Comparison of ENCODE assay signal across 2 cellular contexts in the genomic region with DNA sequence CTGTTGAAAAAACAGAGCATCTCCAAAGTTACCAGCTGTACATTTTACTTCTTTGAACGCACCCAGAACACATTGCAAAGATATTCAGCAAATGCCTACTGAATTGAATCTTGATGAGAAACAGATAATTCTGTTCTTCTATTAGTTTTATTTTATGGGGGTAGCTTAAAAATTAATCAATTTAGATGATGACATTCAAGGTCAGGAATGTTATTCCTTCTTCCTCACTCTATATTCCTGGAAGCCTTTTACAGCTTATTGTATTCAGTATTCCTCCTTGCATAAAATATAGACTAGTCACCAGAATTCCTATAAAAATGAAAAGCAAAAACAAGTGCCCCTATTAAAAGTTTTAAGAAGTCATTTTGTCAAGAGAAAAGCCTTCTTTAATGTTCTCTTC.
TF ChIP-seq lines count a peak whose summit lies in the region.

No MANE protein-coding gene starts in this region.

TF ChIP-seq in IMR-90, 13 proteins besides CTCF, POLR2A, EP300 and RAD21:
- TF ChIP-seq ELK1 (IDR thresholded peaks at IDR 0.05; ENCODE audit: borderline replicate concordance, low read depth, low read length), result no peak
- no peak for TF ChIP-seq MXI1 (IDR thresholded peaks at IDR 0.05; ENCODE audit: borderline replicate concordance, low read depth, low read length)
- no peak for TF ChIP-seq USF2 (IDR thresholded peaks at IDR 0.05; ENCODE audit: low read depth, low read length)
- TF ChIP-seq MAFK (IDR thresholded peaks at IDR 0.05; ENCODE audit: low read depth, low read length), result no peak
- TF ChIP-seq CHD1 (IDR thresholded peaks at IDR 0.05; ENCODE audit: low read depth, low read length), result no peak
- TF ChIP-seq RCOR1 (IDR thresholded peaks at IDR 0.05; ENCODE audit: insufficient replicate concordance, low read length), result no peak
- no peak for TF ChIP-seq NFE2L2 (IDR thresholded peaks at IDR 0.05; ENCODE audit: low read depth, low read length)
- no peak for TF ChIP-seq SMC3 (IDR thresholded peaks at IDR 0.05; ENCODE audit: low read depth, low read length)
- TF ChIP-seq RFX5 (IDR thresholded peaks at IDR 0.05; ENCODE audit: low read depth, low read length), result no peak
- no peak for TF ChIP-seq FOS (IDR thresholded peaks at IDR 0.05; ENCODE audit: low read depth, low read length)
- no peak for TF ChIP-seq CEBPB (IDR thresholded peaks at IDR 0.05; ENCODE audit: low read depth, low read length)
- TF ChIP-seq BHLHE40 (IDR thresholded peaks at IDR 0.05; ENCODE audit: low read depth, low read length), result no peak
- TF ChIP-seq MAZ (IDR thresholded peaks at IDR 0.05; ENCODE audit: borderline replicate concordance, low read depth, low read length), result no peak

TF ChIP-seq in endothelial cell of umbilical vein, 7 proteins besides CTCF, POLR2A, EP300 and RAD21:
- TF ChIP-seq JUN (IDR thresholded peaks at IDR 0.05; ENCODE audit: borderline replicate concordance, insufficient read depth, insufficient read length, low read depth), result no peak
- TF ChIP-seq FOS (IDR thresholded peaks at IDR 0.05; ENCODE audit: borderline replicate concordance, insufficient read depth, low read length), result no peak
- no peak for TF ChIP-seq EZH2 (IDR thresholded peaks at IDR 0.05; ENCODE audit: borderline replicate concordance, low read depth, low read length, severe bottlenecking)
- no peak for TF ChIP-seq GATA2 (IDR thresholded peaks at IDR 0.05; ENCODE audit: insufficient read depth, insufficient read length, low read depth, low read length)
- TF ChIP-seq, protein P1, sequence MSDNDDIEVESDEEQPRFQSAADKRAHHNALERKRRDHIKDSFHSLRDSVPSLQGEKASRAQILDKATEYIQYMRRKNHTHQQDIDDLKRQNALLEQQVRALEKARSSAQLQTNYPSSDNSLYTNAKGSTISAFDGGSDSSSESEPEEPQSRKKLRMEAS (IDR thresholded peaks at IDR 0.05; ENCODE audit: insufficient read depth, insufficient read length), result no peak
- no peak for TF ChIP-seq MYC (IDR thresholded peaks at IDR 0.05; ENCODE audit: low read depth, low read length)
- TF ChIP-seq POLR2AphosphoS5 (IDR thresholded peaks at IDR 0.05; ENCODE audit: insufficient read depth, low read depth, low read length), result no peak
